In genomic region chr4:5387457-5387856, GRCh38 we compare ENCODE assay signal across 1 cellular context.
TF ChIP-seq lines count a peak whose summit lies in the region.

No MANE protein-coding gene starts in this region.

TF ChIP-seq in GM23338, 12 proteins besides CTCF, POLR2A, EP300 and RAD21 (continued from another document):
- TF ChIP-seq NANOG (IDR thresholded peaks at IDR 0.05; ENCODE audit: borderline replicate concordance) (no peak), EZH2phosphoT487 (IDR thresholded peaks at IDR 0.05; ENCODE audit: unreplicated experiment) (no peak), CREB1 (CRISPR knock-in tag; IDR thresholded peaks at IDR 0.05; ENCODE audit: low read depth) (no peak), ZNF331 (CRISPR knock-in tag; IDR thresholded peaks at IDR 0.05; ENCODE audit: low read depth) (no peak), ZNF114 (CRISPR knock-in tag; IDR thresholded peaks at IDR 0.05) (no peak), EZH2 (IDR thresholded peaks at IDR 0.05; ENCODE audit: low read depth, unreplicated experiment) (no peak), ZNF462 (CRISPR knock-in tag; IDR thresholded peaks at IDR 0.05) (no peak), STAT1 (IDR thresholded peaks at IDR 0.05; ENCODE audit: unreplicated experiment) (no peak)
